In the genomic region with DNA sequence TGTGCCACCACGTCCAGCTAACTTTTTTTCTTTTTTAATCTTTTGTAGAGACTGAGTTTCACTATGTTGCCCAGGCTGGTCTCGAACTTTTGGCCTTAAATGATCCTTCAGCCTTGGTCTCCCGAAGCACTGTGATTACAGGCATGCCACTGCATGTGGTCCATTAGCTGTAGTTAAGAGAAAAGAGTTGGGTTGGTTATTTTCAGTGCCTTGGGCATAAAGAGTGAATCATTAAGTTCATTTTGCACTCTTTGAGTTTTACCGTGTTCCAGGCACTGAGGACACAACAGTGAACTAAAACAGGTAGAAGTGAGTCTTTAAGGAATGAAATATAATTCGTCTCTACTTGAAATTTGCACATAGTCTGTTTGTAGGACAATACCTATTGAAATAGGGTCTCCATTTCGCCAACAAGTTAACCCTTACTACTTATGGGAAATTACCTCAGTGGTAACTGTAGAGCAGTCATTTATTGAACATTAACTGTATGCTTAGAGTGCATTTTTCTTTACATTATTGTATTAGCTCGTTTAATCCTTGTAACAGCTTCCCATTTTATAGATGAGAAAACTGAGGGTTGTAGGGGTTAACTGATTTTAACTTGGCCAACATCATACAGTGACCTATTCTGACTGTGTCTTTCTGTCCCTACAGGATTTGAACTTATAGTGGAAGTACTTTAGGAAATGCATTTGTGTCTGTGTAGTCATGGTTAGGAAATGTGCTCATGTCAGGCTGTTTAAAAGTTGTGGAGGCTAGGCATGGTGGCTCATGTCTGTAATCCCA, we compare ENCODE assay signal across 14 cellular contexts. TPM values are rescaled to one million over a fixed set of nuclear protein-coding genes. Genes with fewer than 3 reads are reported as not detected.
A peak's percentile ranks its signal among the peaks of the same experiment; 100 is the strongest.
DNase-seq lines count a peak whose midpoint lies in the region; ATAC-seq, FAIRE-seq and TF ChIP-seq lines count a peak whose summit lies in the region.
"Had no signal": no experiment of that assay in that cellular context is flagged by ENCODE, and none has a peak within 500 bp of the region (broad histone marks: within the 10 kb centered on the region; RNA-seq: fewer than 3 reads in every experiment).

No MANE protein-coding gene starts in this region.

- DNase-seq in GM12892 (ENCODE audit: insufficient read length) (no peak), ascending aorta (ENCODE audit: low spot score in 2 of 2) (no peak), left lung (no peak), ACHN (no peak), RCC 7860 (ENCODE audit: low spot score) (no peak), NCI-H2171 treated with DMSO at 0.1 percent for 48 hours (lab: John Stamatoyannopoulos, UW) (no peak)
- no peak for DNase-seq in stimulated activated CD4-positive, alpha-beta T cell treated with anti-CD3 and anti-CD28 coated beads, Interleukin-4, amount 100 ng/mL, for 4 hours
- DNase-seq: activated CD4-positive, alpha-beta T cell treated with anti-CD3 and anti-CD28 coated beads for 48 hours; erythroblast; stimulated activated CD4-positive, alpha-beta T cell treated with anti-CD3 and anti-CD28 coated beads, Interleukin-12 subunit alpha, Interleukin-12 subunit beta, amount 100 ng/mL, for 4 hours had no signal

- intact Hi-C loops in ascending aorta (cut with DNase I): no loop called here
- intact Hi-C loops in left lung (cut with DNase I): no loop called here

- H3K4me3 Mint-ChIP-seq in stimulated activated memory B cell treated with anti-CD40 and anti-IgM and Interleukin-4, amounts not matched to agents 10 μg/mL and 1 μg/mL and 100 μg/mL, for 72 hours: peak overlapping the region; percentile 7
- H3K4me3 Mint-ChIP-seq: activated T-helper 1 cell treated with anti-CD3 and anti-CD28 coated beads, Interleukin-12 subunit alpha, Interleukin-12 subunit beta, Interleukin-2, Interleukin-4 antibody, amounts not matched to agents 30 ng/mL and 10 ng/mL and 1 ng/mL, durations not matched to agents 14 hours and 24 hours and 36 hours; natural killer cell treated with Interleukin-12 subunit alpha and Interleukin-12 subunit beta and Interleukin-15 and Interleukin-18, amount 100 ng/mL, for 72 hours had no signal

- no peak for TF ChIP-seq POLR2A in GM12892 (IDR thresholded peaks at IDR 0.05; ENCODE audit: low read depth, low read length)

- H3K4me3 ChIP-seq in ascending aorta (no peak overlapping the region), left lung (no peak overlapping the region)

- peak; percentile 54 for FAIRE-seq in GM12892 (lab: Jason Lieb, UNC)
- FAIRE-seq in RCC 7860 (lab: Jason Lieb, UNC): no peak

- H3K36me3 ChIP-seq in ascending aorta: no peaks in the 10 kb centered on the region
- H3K36me3 ChIP-seq in left lung: no peaks in the 10 kb centered on the region

- H3K27ac Mint-ChIP-seq in stimulated activated memory B cell treated with anti-CD40 and anti-IgM and Interleukin-4, amounts not matched to agents 10 μg/mL and 1 μg/mL and 100 μg/mL, for 72 hours: peak overlapping the region; percentile 93
- H3K27ac Mint-ChIP-seq: activated T-helper 1 cell treated with anti-CD3 and anti-CD28 coated beads, Interleukin-12 subunit alpha, Interleukin-12 subunit beta, Interleukin-2, Interleukin-4 antibody, amounts not matched to agents 30 ng/mL and 10 ng/mL and 1 ng/mL, durations not matched to agents 14 hours and 24 hours and 36 hours; natural killer cell treated with Interleukin-12 subunit alpha and Interleukin-12 subunit beta and Interleukin-15 and Interleukin-18, amount 100 ng/mL, for 72 hours had no signal

- no peak for TF ChIP-seq CTCF in ascending aorta (IDR thresholded peaks at IDR 0.05)
- TF ChIP-seq CTCF in left lung (IDR thresholded peaks at IDR 0.05): no peak

- in situ Hi-C loops in ACHN (cut with HindIII; ENCODE audit: low pct_ligation_motif_present, low pct_unique_long_range_greater_than_20kb, low sequenced_read_pairs): no loop called here

- H3K36me3 Mint-ChIP-seq in stimulated activated memory B cell treated with anti-CD40 and anti-IgM and Interleukin-4, amounts not matched to agents 10 μg/mL and 1 μg/mL and 100 μg/mL, for 72 hours: no peaks in the 10 kb centered on the region
- H3K36me3 Mint-ChIP-seq: natural killer cell treated with Interleukin-12 subunit alpha and Interleukin-12 subunit beta and Interleukin-15 and Interleukin-18, amount 100 ng/mL, for 72 hours had no signal

- H3K9me3 Mint-ChIP-seq in stimulated activated memory B cell treated with anti-CD40 and anti-IgM and Interleukin-4, amounts not matched to agents 10 μg/mL and 1 μg/mL and 100 μg/mL, for 72 hours: no peaks in the 10 kb centered on the region
- H3K9me3 Mint-ChIP-seq: activated T-helper 1 cell treated with anti-CD3 and anti-CD28 coated beads, Interleukin-12 subunit alpha, Interleukin-12 subunit beta, Interleukin-2, Interleukin-4 antibody, amounts not matched to agents 30 ng/mL and 10 ng/mL and 1 ng/mL, durations not matched to agents 14 hours and 24 hours and 36 hours; natural killer cell treated with Interleukin-12 subunit alpha and Interleukin-12 subunit beta and Interleukin-15 and Interleukin-18, amount 100 ng/mL, for 72 hours had no signal

- H3K27me3 Mint-ChIP-seq in stimulated activated memory B cell treated with anti-CD40 and anti-IgM and Interleukin-4, amounts not matched to agents 10 μg/mL and 1 μg/mL and 100 μg/mL, for 72 hours: no peaks in the 10 kb centered on the region
- H3K27me3 Mint-ChIP-seq: natural killer cell treated with Interleukin-12 subunit alpha and Interleukin-12 subunit beta and Interleukin-15 and Interleukin-18, amount 100 ng/mL, for 72 hours had no signal

- ATAC-seq in left lung: no peak
- ATAC-seq in stimulated activated memory B cell treated with anti-CD40 and anti-IgM and Interleukin-4, amounts not matched to agents 10 μg/mL and 1 μg/mL and 100 μg/mL, for 72 hours: no peak
- ATAC-seq: natural killer cell treated with Interleukin-12 subunit alpha and Interleukin-12 subunit beta and Interleukin-15 and Interleukin-18, amount 100 ng/mL, for 72 hours had no signal

- H3K4me1 ChIP-seq in ascending aorta (peaks cover 20 to 56% of the 10 kb centered on the region in 2 donors), left lung (peaks cover 45 to 81% of the 10 kb centered on the region in 2 donors)

- H3K27me3 ChIP-seq in ascending aorta: no peaks in the 10 kb centered on the region
- H3K27me3 ChIP-seq in left lung: no peaks in the 10 kb centered on the region

- peaks cover 85% of the 10 kb centered on the region for H3K4me1 Mint-ChIP-seq in stimulated activated memory B cell treated with anti-CD40 and anti-IgM and Interleukin-4, amounts not matched to agents 10 μg/mL and 1 μg/mL and 100 μg/mL, for 72 hours

- H3K27ac ChIP-seq in ascending aorta (peak overlapping the region; percentile 78 to 79), left lung (peak overlapping the region; percentile 82 to 85)
- H3K27ac ChIP-seq: C4-2B had no signal

- no peaks in the 10 kb centered on the region for H3K9me3 ChIP-seq in ascending aorta
- no peaks in the 10 kb centered on the region for H3K9me3 ChIP-seq in left lung

RNA-seq across cellular contexts. Expression of a gene that starts 22.7 kb away (rescaled TPM):
- polyA plus RNA-seq in GM12892 (2012; ENCODE audit: missing spikeins): 20.9 TPM
- total RNA-seq in ascending aorta: 37.5 TPM
- total RNA-seq in left lung: 10 to 100 TPM; 40.9 to 50.3 TPM
